In genomic region chr11:75784085-75784478, GRCh38 we compare ENCODE assay signal across 1 cellular context.
A peak's percentile ranks its signal among the peaks of the same experiment; 100 is the strongest.
TF ChIP-seq lines count a peak whose summit lies in the region.

No MANE protein-coding gene starts in this region.

TF ChIP-seq in HepG2, 621 proteins besides CTCF, POLR2A, EP300 and RAD21 (continued from another document and continues in another):
- TF ChIP-seq RERE (CRISPR knock-in tag; IDR thresholded peaks at IDR 0.05; ENCODE audit: low read depth) (peak; percentile 88), KLF13 (CRISPR knock-in tag; IDR thresholded peaks at IDR 0.05) (no peak), POLR2G (IDR thresholded peaks at IDR 0.05; ENCODE audit: low read depth, low read length) (no peak), ZNF207 (IDR thresholded peaks at IDR 0.05; ENCODE audit: borderline replicate concordance) (no peak), SMYD3 (CRISPR knock-in tag; IDR thresholded peaks at IDR 0.05) (no peak), ZNF337 (CRISPR knock-in tag; IDR thresholded peaks at IDR 0.05; ENCODE audit: borderline replicate concordance, low read depth) (no peak), HNF4A (CRISPR knock-in tag; IDR thresholded peaks at IDR 0.05) (peak; percentile 93), PRDM15 (CRISPR knock-in tag; IDR thresholded peaks at IDR 0.05) (no peak), ZNF138 (CRISPR knock-in tag; IDR thresholded peaks at IDR 0.05; ENCODE audit: low read depth) (no peak), ZNF30 (CRISPR knock-in tag; IDR thresholded peaks at IDR 0.05) (no peak), ZNF274 (CRISPR knock-in tag; IDR thresholded peaks at IDR 0.05) (no peak), ZNF362 (CRISPR knock-in tag; IDR thresholded peaks at IDR 0.05; ENCODE audit: borderline replicate concordance) (peak; percentile 99), SIN3A (IDR thresholded peaks at IDR 0.05; ENCODE audit: borderline replicate concordance, low read depth, low read length) (no peak), NR2C2 (CRISPR knock-in tag; IDR thresholded peaks at IDR 0.05; ENCODE audit: borderline replicate concordance) (peak; percentile 76; the same call in 1 of the 2 replicates), NFE2 (CRISPR knock-in tag; IDR thresholded peaks at IDR 0.05) (no peak), RORA (CRISPR knock-in tag; IDR thresholded peaks at IDR 0.05) (no peak), PLSCR1 (CRISPR knock-in tag; IDR thresholded peaks at IDR 0.05; ENCODE audit: borderline replicate concordance) (no peak), ZNF512 (CRISPR knock-in tag; IDR thresholded peaks at IDR 0.05) (no peak), PRPF4 (IDR thresholded peaks at IDR 0.05; ENCODE audit: low read depth, low read length, poor library complexity, severe bottlenecking) (no peak), ZNF350 (CRISPR knock-in tag; IDR thresholded peaks at IDR 0.05; ENCODE audit: borderline replicate concordance, low read depth) (no peak), RXRA (CRISPR knock-in tag; IDR thresholded peaks at IDR 0.05) (peak; percentile 34; the same call in 1 of the 2 replicates), CSRNP1 (CRISPR knock-in tag; IDR thresholded peaks at IDR 0.05) (no peak), CREB3 (CRISPR knock-in tag; IDR thresholded peaks at IDR 0.05) (no peak), ZNF720 (CRISPR knock-in tag; IDR thresholded peaks at IDR 0.05) (no peak), KDM1A (CRISPR knock-in tag; IDR thresholded peaks at IDR 0.05) (no peak), SUZ12 (IDR thresholded peaks at IDR 0.05; ENCODE audit: low read depth, low read length) (no peak), MEIS2 (CRISPR knock-in tag; IDR thresholded peaks at IDR 0.05) (no peak), NR2F1 (CRISPR knock-in tag; IDR thresholded peaks at IDR 0.05) (peak in 1 of 2 experiments; percentile 86; a peak in 3 of 4 replicates), ZNF383 (CRISPR knock-in tag; IDR thresholded peaks at IDR 0.05; ENCODE audit: borderline replicate concordance) (no peak), ZNF788 (CRISPR knock-in tag; IDR thresholded peaks at IDR 0.05; ENCODE audit: borderline replicate concordance) (no peak; the same call in 1 of the 2 replicates), SP1 (IDR thresholded peaks at IDR 0.05) (no peak), SP1 (CRISPR knock-in tag; IDR thresholded peaks at IDR 0.05) (no peak), ISX (CRISPR knock-in tag; conservative IDR thresholded peaks at IDR 0.05) (no peak), ZNF761 (CRISPR knock-in tag; conservative IDR thresholded peaks at IDR 0.05) (no peak; the same call in 1 of the 2 replicates), KLF9 (CRISPR knock-in tag; IDR thresholded peaks at IDR 0.05; ENCODE audit: low read depth) (no peak), SRY (CRISPR knock-in tag; IDR thresholded peaks at IDR 0.05) (no peak), SAFB2 (CRISPR knock-in tag; IDR thresholded peaks at IDR 0.05; ENCODE audit: borderline replicate concordance, low read depth) (no peak), ZNF770 (CRISPR knock-in tag; IDR thresholded peaks at IDR 0.05) (no peak), MTF1 (CRISPR knock-in tag; IDR thresholded peaks at IDR 0.05) (no peak), PPARG (CRISPR knock-in tag; conservative IDR thresholded peaks at IDR 0.05) (peak; percentile 78), ZFP62 (CRISPR knock-in tag; IDR thresholded peaks at IDR 0.05) (no peak), ZFP90 (CRISPR knock-in tag; IDR thresholded peaks at IDR 0.05; ENCODE audit: borderline replicate concordance) (no peak), CREB1 (IDR thresholded peaks at IDR 0.05) (no peak), CREB1 (CRISPR knock-in tag; IDR thresholded peaks at IDR 0.05) (peak; percentile 63), ZNF501 (CRISPR knock-in tag; IDR thresholded peaks at IDR 0.05) (no peak), NR0B2 (CRISPR knock-in tag; IDR thresholded peaks at IDR 0.05) (no peak), PBX3 (CRISPR knock-in tag; IDR thresholded peaks at IDR 0.05; ENCODE audit: borderline replicate concordance) (no peak), RBAK (CRISPR knock-in tag; IDR thresholded peaks at IDR 0.05) (no peak), ZNF263 (CRISPR knock-in tag; IDR thresholded peaks at IDR 0.05) (no peak), MATR3 (CRISPR knock-in tag; IDR thresholded peaks at IDR 0.05) (no peak)
